Comparison of ENCODE assay signal across 1 cellular context in genomic region chr17:64103751-64104364, GRCh38.
TF ChIP-seq lines count a peak whose summit lies in the region.

No MANE protein-coding gene starts in this region.

TF ChIP-seq in IMR-90, 13 proteins besides CTCF, POLR2A, EP300 and RAD21 (continued from another document):
- TF ChIP-seq, protein P1, sequence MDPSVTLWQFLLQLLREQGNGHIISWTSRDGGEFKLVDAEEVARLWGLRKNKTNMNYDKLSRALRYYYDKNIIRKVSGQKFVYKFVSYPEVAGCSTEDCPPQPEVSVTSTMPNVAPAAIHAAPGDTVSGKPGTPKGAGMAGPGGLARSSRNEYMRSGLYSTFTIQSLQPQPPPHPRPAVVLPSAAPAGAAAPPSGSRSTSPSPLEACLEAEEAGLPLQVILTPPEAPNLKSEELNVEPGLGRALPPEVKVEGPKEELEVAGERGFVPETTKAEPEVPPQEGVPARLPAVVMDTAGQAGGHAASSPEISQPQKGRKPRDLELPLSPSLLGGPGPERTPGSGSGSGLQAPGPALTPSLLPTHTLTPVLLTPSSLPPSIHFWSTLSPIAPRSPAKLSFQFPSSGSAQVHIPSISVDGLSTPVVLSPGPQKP (IDR thresholded peaks at IDR 0.05; ENCODE audit: borderline replicate concordance, low read depth, low read length): no peak
- no peak for TF ChIP-seq NFE2L2 (IDR thresholded peaks at IDR 0.05; ENCODE audit: low read depth, low read length)
- no peak for TF ChIP-seq MXI1 (IDR thresholded peaks at IDR 0.05; ENCODE audit: borderline replicate concordance, low read depth, low read length)
- TF ChIP-seq USF2 (IDR thresholded peaks at IDR 0.05; ENCODE audit: low read depth, low read length): no peak
- no peak for TF ChIP-seq FOS (IDR thresholded peaks at IDR 0.05; ENCODE audit: low read depth, low read length)
- TF ChIP-seq BHLHE40 (IDR thresholded peaks at IDR 0.05; ENCODE audit: low read depth, low read length): no peak
- no peak for TF ChIP-seq RFX5 (IDR thresholded peaks at IDR 0.05; ENCODE audit: low read depth, low read length)
- no peak for TF ChIP-seq CEBPB (IDR thresholded peaks at IDR 0.05; ENCODE audit: low read depth, low read length)
- TF ChIP-seq MAFK (IDR thresholded peaks at IDR 0.05; ENCODE audit: low read depth, low read length): no peak
- no peak for TF ChIP-seq MAZ (IDR thresholded peaks at IDR 0.05; ENCODE audit: borderline replicate concordance, low read depth, low read length)
- no peak for TF ChIP-seq RCOR1 (IDR thresholded peaks at IDR 0.05; ENCODE audit: insufficient replicate concordance, low read length)
